ENCODE assay signal across 14 cellular contexts in genomic region chr1:45730780-45731319, GRCh38.
"Had no signal": no experiment of that assay in that cellular context is flagged by ENCODE, and none has a peak within 500 bp of the region (broad histone marks: within the 10 kb centered on the region; RNA-seq: fewer than 3 reads in every experiment).

No MANE protein-coding gene starts in this region.

- H3K27me3 ChIP-seq: brain microvascular endothelial cell had no signal

- H3K27ac ChIP-seq: thoracic aorta had no signal

- H3K9me3 ChIP-seq: thoracic aorta had no signal

- DNase-seq: activated CD4-positive, alpha-beta T cell treated with anti-CD3 and anti-CD28 coated beads, Interleukin-2, amount 50 U/mL, for 1 hour; activated effector memory CD4-positive, alpha-beta T cell treated with Interleukin-2 at 50 U/mL for 16 hours; activated T-cell treated with anti-CD3 and anti-CD28 coated beads, Interleukin-2, amount 50 U/mL, for 1 hour; brain microvascular endothelial cell; cerebellar nuclear complex; dermis blood vessel endothelial cell; glutamatergic neuron; left cardiac atrium; nephron progenitor cell; stimulated activated CD4-positive, alpha-beta T cell treated with anti-CD3 and anti-CD28 coated beads, Interleukin-15, amount 100 ng/mL, for 24 hours; stimulated activated CD4-positive, alpha-beta T cell treated with anti-CD3 and anti-CD28 coated beads, Interleukin-4, amount 100 ng/mL, for 24 hours; stimulated activated naive CD8-positive, alpha-beta T cell treated with anti-CD3 and anti-CD28 coated beads, Interleukin-15, amount 100 ng/mL, for 72 hours had no signal

- H3K9me3 Mint-ChIP-seq: activated naive CD4-positive, alpha-beta T cell treated with anti-CD3 and anti-CD28 coated beads, Interleukin-2, amount 50 U/mL, for 72 hours; nephron progenitor cell; stimulated activated naive CD8-positive, alpha-beta T cell treated with anti-CD3 and anti-CD28 coated beads, Interleukin-15, amount 100 ng/mL, for 72 hours had no signal

- H3K27me3 Mint-ChIP-seq: stimulated activated naive CD8-positive, alpha-beta T cell treated with anti-CD3 and anti-CD28 coated beads, Interleukin-15, amount 100 ng/mL, for 72 hours had no signal

- H3K27ac Mint-ChIP-seq: nephron progenitor cell had no signal

- H3K36me3 Mint-ChIP-seq: activated naive CD4-positive, alpha-beta T cell treated with anti-CD3 and anti-CD28 coated beads, Interleukin-2, amount 50 U/mL, for 72 hours had no signal

- H3K4me3 Mint-ChIP-seq: nephron progenitor cell; stimulated activated naive CD8-positive, alpha-beta T cell treated with anti-CD3 and anti-CD28 coated beads, Interleukin-15, amount 100 ng/mL, for 72 hours had no signal

- H3K4me3 ChIP-seq: thoracic aorta had no signal

- ATAC-seq: activated naive CD4-positive, alpha-beta T cell treated with anti-CD3 and anti-CD28 coated beads, Interleukin-2, amount 50 U/mL, for 72 hours; stimulated activated naive CD8-positive, alpha-beta T cell treated with anti-CD3 and anti-CD28 coated beads, Interleukin-15, amount 100 ng/mL, for 72 hours had no signal
